14 cellular contexts compared by ENCODE assay signal in the genomic region with DNA sequence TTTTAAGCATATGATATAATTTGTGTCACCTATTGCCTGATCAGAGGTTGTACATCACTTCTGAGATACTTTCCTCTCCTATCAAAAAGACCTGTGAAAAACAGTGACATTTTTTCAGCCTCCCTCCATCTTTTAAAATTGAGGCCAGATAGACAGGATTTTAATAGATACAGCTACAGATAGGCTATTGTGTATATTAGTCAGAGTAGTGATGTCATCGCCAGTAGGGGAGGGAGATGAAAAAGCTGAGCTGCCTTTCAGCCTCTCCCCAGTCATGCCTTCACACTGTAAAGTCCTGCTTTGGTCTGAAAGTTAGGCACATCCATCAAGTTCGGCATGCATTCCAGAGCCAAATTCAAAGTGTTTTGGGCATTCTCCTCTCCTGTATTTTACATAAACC. TPM values are rescaled to one million over a fixed set of nuclear protein-coding genes. Genes with fewer than 3 reads are reported as not detected.
DNase-seq lines count a peak whose midpoint lies in the region; ATAC-seq and TF ChIP-seq lines count a peak whose summit lies in the region.
"Had no signal": no experiment of that assay in that cellular context is flagged by ENCODE, and none has a peak within 500 bp of the region (broad histone marks: within the 10 kb centered on the region; RNA-seq: fewer than 3 reads in every experiment).

No MANE protein-coding gene starts in this region.

- peaks cover 88% of the 10 kb centered on the region for H3K36me3 Mint-ChIP-seq in activated T-helper 17 cell treated with anti-CD3 and anti-CD28 coated beads, Interleukin-2, amount 50 U/mL, for 72 hours (ENCODE audit: low read depth)
- H3K36me3 Mint-ChIP-seq in nephron progenitor cell (ENCODE audit: low read depth): peaks cover 66% of the 10 kb centered on the region

- H3K9me3 Mint-ChIP-seq in activated T-helper 17 cell treated with anti-CD3 and anti-CD28 coated beads, Interleukin-2, amount 50 U/mL, for 72 hours: no peaks in the 10 kb centered on the region
- no peaks in the 10 kb centered on the region for H3K9me3 Mint-ChIP-seq in nephron progenitor cell
- H3K9me3 Mint-ChIP-seq: central memory CD8-positive, alpha-beta T cell; stimulated activated memory B cell treated with anti-CD40 and anti-IgM and Interleukin-4, amounts not matched to agents 10 μg/mL and 1 μg/mL and 100 μg/mL, for 72 hours had no signal

- TF ChIP-seq CTCF in A673 (conservative IDR thresholded peaks at IDR 0.05; ENCODE audit: low read depth, low read length) (no peak), nephron progenitor cell (IDR thresholded peaks at IDR 0.05) (no peak), psoas muscle (IDR thresholded peaks at IDR 0.05) (no peak), upper lobe of right lung (IDR thresholded peaks at IDR 0.05) (no peak)

- H3K36me3 ChIP-seq in A673 (ENCODE audit: insufficient read depth, low read length, poor library complexity, severe bottlenecking) (peaks cover 57% of the 10 kb centered on the region), psoas muscle (ENCODE audit: insufficient read depth in 1 of 2, low read depth in 1 of 2) (peaks cover 23 to 61% of the 10 kb centered on the region in 2 donors), upper lobe of right lung (peaks cover 60% of the 10 kb centered on the region)

- peak; percentile 23 for DNase-seq in A673 (ENCODE audit: low spot score)
- DNase-seq in EL: peak; percentile 66
- DNase-seq in hepatic stellate cell (ENCODE audit: low spot score): peak; percentile 27
- no peak for DNase-seq in nephron progenitor cell
- no peak for DNase-seq in psoas muscle
- DNase-seq in upper lobe of right lung: no peak
- DNase-seq: activated CD4-positive, alpha-beta T cell treated with anti-CD3 and anti-CD28 coated beads for 48 hours; activated gamma-delta T cell; NCI-H2107 had no signal

- H3K27me3 Mint-ChIP-seq in activated T-helper 17 cell treated with anti-CD3 and anti-CD28 coated beads, Interleukin-2, amount 50 U/mL, for 72 hours: no peaks in the 10 kb centered on the region
- no peaks in the 10 kb centered on the region for H3K27me3 Mint-ChIP-seq in nephron progenitor cell (ENCODE audit: low read depth, poor library complexity)
- H3K27me3 Mint-ChIP-seq: central memory CD8-positive, alpha-beta T cell; stimulated activated memory B cell treated with anti-CD40 and anti-IgM and Interleukin-4, amounts not matched to agents 10 μg/mL and 1 μg/mL and 100 μg/mL, for 72 hours had no signal

- CTCF ChIA-PET in A673 (lab: Charles Lee): no interaction called here

- no peaks in the 10 kb centered on the region for H3K27me3 ChIP-seq in A673 (replicated peaks; ENCODE audit: insufficient read depth, low read depth, low read length, poor library complexity)
- H3K27me3 ChIP-seq in psoas muscle (ENCODE audit: insufficient read depth in 3 of 3, low read length in 2 of 3): no peaks in the 10 kb centered on the region
- H3K27me3 ChIP-seq in upper lobe of right lung: no peaks in the 10 kb centered on the region
- H3K27me3 ChIP-seq: BLaER1 treated with 17β-estradiol and CSF1 and Interleukin-3, amounts not matched to agents 10 nM and 100 nM had no signal

- H3K4me3 ChIP-seq in A673 (ENCODE audit: low read depth, low read length, poor library complexity, severe bottlenecking): no peak overlapping the region
- no peak overlapping the region for H3K4me3 ChIP-seq in psoas muscle
- H3K4me3 ChIP-seq in upper lobe of right lung: no peak overlapping the region
- H3K4me3 ChIP-seq: BLaER1 treated with 17β-estradiol and CSF1 and Interleukin-3, amounts not matched to agents 10 nM and 100 nM had no signal

- peak overlapping the region; percentile 1 for H3K27ac Mint-ChIP-seq in activated T-helper 17 cell treated with anti-CD3 and anti-CD28 coated beads, Interleukin-2, amount 50 U/mL, for 72 hours
- H3K27ac Mint-ChIP-seq in nephron progenitor cell: no peak overlapping the region
- H3K27ac Mint-ChIP-seq: stimulated activated memory B cell treated with anti-CD40 and anti-IgM and Interleukin-4, amounts not matched to agents 10 μg/mL and 1 μg/mL and 100 μg/mL, for 72 hours had no signal

- H3K4me3 Mint-ChIP-seq in activated T-helper 17 cell treated with anti-CD3 and anti-CD28 coated beads, Interleukin-2, amount 50 U/mL, for 72 hours: no peak overlapping the region
- H3K4me3 Mint-ChIP-seq in nephron progenitor cell: no peak overlapping the region
- H3K4me3 Mint-ChIP-seq: central memory CD8-positive, alpha-beta T cell; stimulated activated memory B cell treated with anti-CD40 and anti-IgM and Interleukin-4, amounts not matched to agents 10 μg/mL and 1 μg/mL and 100 μg/mL, for 72 hours had no signal

- ATAC-seq in activated T-helper 17 cell treated with anti-CD3 and anti-CD28 coated beads, Interleukin-2, amount 50 U/mL, for 72 hours (replicated peaks): peak; percentile 51
- ATAC-seq in GM19324 (IDR thresholded peaks at IDR 0.05; ENCODE audit: low FRiP score, unreplicated experiment) (no peak), psoas muscle (no peak), upper lobe of right lung (no peak)
- ATAC-seq: stimulated activated memory B cell treated with anti-CD40 and anti-IgM and Interleukin-4, amounts not matched to agents 10 μg/mL and 1 μg/mL and 100 μg/mL, for 72 hours had no signal

- peaks cover 15% of the 10 kb centered on the region for H3K4me1 Mint-ChIP-seq in activated T-helper 17 cell treated with anti-CD3 and anti-CD28 coated beads, Interleukin-2, amount 50 U/mL, for 72 hours
- no peaks in the 10 kb centered on the region for H3K4me1 Mint-ChIP-seq in nephron progenitor cell

- intact Hi-C loops in A673 (cut with micrococcal nuclease; ENCODE audit: unreplicated experiment): no loop called here
- intact Hi-C loops in psoas muscle (cut with DNase I): no loop called here
- intact Hi-C loops in upper lobe of right lung (cut with DNase I): no loop called here

- BruUV-seq in A673 (replicated peaks; lab: Mats Ljungman, UMichigan): no TSS peak

- no peaks in the 10 kb centered on the region for H3K9me3 ChIP-seq in A673 (ENCODE audit: low read depth, low read length, poor library complexity, severe bottlenecking)
- H3K9me3 ChIP-seq in psoas muscle: no peaks in the 10 kb centered on the region
- no peaks in the 10 kb centered on the region for H3K9me3 ChIP-seq in upper lobe of right lung

- H3K27ac ChIP-seq in A673 (ENCODE audit: low read depth, low read length, poor library complexity, severe bottlenecking): no peak overlapping the region
- no peak overlapping the region for H3K27ac ChIP-seq in psoas muscle
- no peak overlapping the region for H3K27ac ChIP-seq in upper lobe of right lung

- WGBS in psoas muscle, 3 donors: 86 to 93% (median 88%) methylated on average over 2 of the region's 2 CpGs

- POLR2A ChIA-PET in A673 (lab: Charles Lee; ENCODE audit: low non-redundant PET): no interaction called here

- peaks cover 3% of the 10 kb centered on the region for H3K4me1 ChIP-seq in A673 (ENCODE audit: insufficient read depth, low read length, poor library complexity, severe bottlenecking)
- peaks cover 3% of the 10 kb centered on the region for H3K4me1 ChIP-seq in psoas muscle
- peaks cover 33% of the 10 kb centered on the region for H3K4me1 ChIP-seq in upper lobe of right lung

RNA-seq across cellular contexts. Expression of gene PABPC1L, which starts 7.9 kb away (rescaled TPM):
- total RNA-seq in A673 (2021) (42.2 and 47.7 TPM in 2 replicates), psoas muscle (1 to 10 TPM; 1.5 to 2.8 (median 2.1) TPM), upper lobe of right lung (46.4 TPM)
- 10 to 100 TPM; 49.3 to 85.9 TPM for total RNA-seq in activated T-helper 17 cell treated with anti-CD3 and anti-CD28 coated beads, Interleukin-2, amount 50 U/mL, for 72 hours
- 1 to 10 TPM; 1.0 to 2.4 (median 1.8) TPM for polyA plus RNA-seq in psoas muscle

RNA-seq across cellular contexts. Expression of gene YWHAB, which starts 16.5 kb away (rescaled TPM):
- total RNA-seq in A673 (2021) (204 and 224 TPM in 2 replicates), psoas muscle (10 to 100 TPM; 63.2 to 92.1 (median 80.6) TPM), upper lobe of right lung (185 TPM)
- 100 to 1,000 TPM; 130 to 236 TPM for total RNA-seq in activated T-helper 17 cell treated with anti-CD3 and anti-CD28 coated beads, Interleukin-2, amount 50 U/mL, for 72 hours
- polyA plus RNA-seq in psoas muscle: 100 to 1,000 TPM in 1 of 3 donors, 10 to 100 TPM in 2; 44.2 to 109 (median 96.0) TPM

RNA-seq across cellular contexts. Expression of gene TOMM34, which starts 58.2 kb away (rescaled TPM):
- total RNA-seq in A673 (2021) (49.3 and 53.5 TPM in 2 replicates), psoas muscle (10 to 100 TPM in 3 of 4 donors, 1 to 10 TPM in 1; 9.6 to 18.3 (median 14.5) TPM), upper lobe of right lung (16.0 TPM)
- total RNA-seq in activated T-helper 17 cell treated with anti-CD3 and anti-CD28 coated beads, Interleukin-2, amount 50 U/mL, for 72 hours: 10 to 100 TPM; 40.1 to 44.8 TPM
- polyA plus RNA-seq in psoas muscle: 10 to 100 TPM; 10.4 to 38.0 (median 17.6) TPM

Comparison
In these comparisons a context has a peak if more than half of its experiments do, and no peak if none do; other contexts are left out.
1. DNase-seq: peak in A673 (single experiment), EL (single experiment) and hepatic stellate cell (single experiment); none in nephron progenitor cell (single experiment), psoas muscle (0 of 2) and upper lobe of right lung (single experiment).
2. RNA of gene PABPC1L, which starts 7.9 kb away (total RNA-seq): 49.3 to 85.9 TPM in activated T-helper 17 cell treated with anti-CD3 and anti-CD28 coated beads, Interleukin-2, amount 50 U/mL, for 72 hours, 46.4 TPM in upper lobe of right lung (single experiment) and 42.2 to 47.7 TPM in A673; 1.5 to 2.8 TPM in psoas muscle; every median in the first group is over 10 times any median in the second.